In the genomic region with DNA sequence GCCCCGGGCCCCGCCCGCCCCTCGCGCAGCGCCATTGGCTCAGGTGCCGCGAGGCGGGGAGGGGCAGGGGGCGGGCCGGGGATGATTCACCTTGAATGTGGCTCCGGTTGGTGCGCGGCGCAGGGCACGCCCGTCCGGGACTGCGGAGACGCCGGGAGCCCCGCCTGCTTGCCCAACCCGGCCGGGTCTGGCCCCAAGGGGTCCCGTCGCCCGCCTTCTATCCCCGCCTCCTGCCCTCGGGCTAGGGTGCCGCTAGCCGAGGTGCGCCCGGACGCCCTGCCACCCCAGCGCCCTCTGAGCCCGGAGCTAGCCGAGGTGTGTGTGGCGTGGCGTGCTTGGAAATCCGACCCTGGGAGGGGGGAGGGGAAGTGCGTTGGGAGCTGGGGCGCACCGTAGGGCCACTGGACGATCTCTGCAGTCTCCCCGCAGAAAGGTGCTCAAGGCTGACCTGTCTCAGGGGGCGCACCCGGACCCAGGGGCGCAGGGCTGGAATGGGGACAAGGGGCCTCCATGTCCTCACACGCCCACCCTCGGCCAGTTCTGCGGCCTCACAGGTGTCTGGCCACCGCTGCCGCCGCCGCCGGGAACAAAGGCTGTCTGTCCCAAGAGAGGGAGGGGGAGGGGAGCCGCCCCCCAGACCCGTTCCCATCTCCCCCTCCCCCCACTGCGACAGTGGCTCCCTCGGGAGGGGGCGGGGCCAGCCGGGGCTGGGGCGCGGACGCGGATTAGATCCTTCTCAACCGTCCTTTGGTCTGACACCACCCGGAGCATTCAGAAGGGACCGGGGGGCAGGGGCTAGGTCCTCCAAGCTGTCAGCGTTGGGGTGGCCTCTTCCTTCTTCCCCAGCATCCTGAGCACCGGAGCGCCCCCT, we compare ENCODE assay signal across 8 cellular contexts.
A peak's percentile ranks its signal among the peaks of the same experiment; 100 is the strongest.
DNase-seq lines count a peak whose midpoint lies in the region; ATAC-seq, FAIRE-seq and TF ChIP-seq lines count a peak whose summit lies in the region.

No MANE protein-coding gene starts in this region.

- peak overlapping the region; percentile 90 for H3K4me2 ChIP-seq in GM12878 (ENCODE audit: control insufficient read depth, insufficient read depth)

- H3K79me2 ChIP-seq in GM12878 (ENCODE audit: control insufficient read depth, insufficient read depth, low read length) = no peaks in the 10 kb centered on the region

- H3K9ac ChIP-seq in GM12878 (ENCODE audit: control insufficient read depth, insufficient read depth, low read length) = no peak overlapping the region

- H3K4me3 ChIP-seq in GM12878 = peak overlapping the region; percentile 74

- SMC1A ChIA-PET in GM12878 (lab: Charles Lee; ENCODE audit: uncharacterized antibody, unreplicated experiment) = no interaction called here

- in situ Hi-C loops in GM12878 (cut with MboI) = no loop called here

- no peaks in the 10 kb centered on the region; the same call in 2 of the 3 replicates for H3K9me3 ChIP-seq in GM12878 (replicated peaks; ENCODE audit: control insufficient read depth, insufficient read depth, low read length)

- H3K27ac Mint-ChIP-seq in memory B cell = peak overlapping the region; percentile 40

- intact Hi-C loops in GM12878 (cut with micrococcal nuclease; ENCODE audit: unreplicated experiment) = no loop called here

- 0 out of 2 replicates have a peak overlapping the region, but pooled peaks have one; percentile 43 for H2AFZ ChIP-seq in GM12878 (ENCODE audit: control insufficient read depth, low read depth, low read length)

- peak overlapping the region; percentile 81 for H3K27ac ChIP-seq in 22Rv1
- no peak overlapping the region for H3K27ac ChIP-seq in GM12878 (ENCODE audit: control insufficient read depth, insufficient read depth)

- H3K4me3 Mint-ChIP-seq in memory B cell = peak overlapping the region; percentile 86

- TF ChIP-seq POLR2A in GM12878 (IDR thresholded peaks at IDR 0.05; ENCODE audit: low read depth, low read length) = no peak

- H3K4me1 Mint-ChIP-seq in memory B cell = peaks cover 28% of the 10 kb centered on the region

- POLR2A ChIA-PET in GM12878 (lab: Charles Lee) = interaction anchor here (0.8 kb wide), 1 partner anchor 10 kb away, joined by 3 read pairs; no protein-coding TSS in a partner anchor

- 2% methylated on average over 41 of the region's 72 CpGs for WGBS in GM12878 (ENCODE audit: insufficient coverage, insufficient replicate concordance, low lambda C conversion rate, missing lambda C conversion rate)

- peak; percentile 88 for DNase-seq in NCI-H1436 (lab: John Stamatoyannopoulos, UW)
- peak; percentile 65 for DNase-seq in T-helper 9 cell
- DNase-seq in GM12878 (ENCODE audit: low read depth, low spot score) = no peak
- peak; percentile 29 to 51 for DNase-seq in memory B cell (ENCODE audit: low spot score in 2 of 2)
- DNase-seq in stimulated activated CD8-positive, alpha-beta memory T cell treated with anti-CD3 and anti-CD28 coated beads, Interleukin-15, amount 100 ng/mL, for 24 hours (ENCODE audit: low read depth) = peak; percentile 52
- DNase-seq in cortex of kidney (lab: John Stamatoyannopoulos, UW) = no peak

- ATAC-seq in GM21423 (IDR thresholded peaks at IDR 0.05; ENCODE audit: unreplicated experiment) = peak; percentile 51
- peak; percentile 64 for ATAC-seq in GM12878
- peak; percentile 67 for ATAC-seq in memory B cell (ENCODE audit: low read depth)

- H3K9me3 Mint-ChIP-seq in memory B cell = no peaks in the 10 kb centered on the region

- TF ChIP-seq EP300 in GM12878 (IDR thresholded peaks at IDR 0.05; ENCODE audit: borderline replicate concordance in 1 of 2, control insufficient read depth in 1 of 2, low read depth in 2 of 2, low read length in 2 of 2) = no peak

- RAD21 ChIA-PET in GM12878 (lab: Charles Lee; ENCODE audit: unreplicated experiment) = no interaction called here

- H3K27me3 Mint-ChIP-seq in memory B cell = peaks cover 22% of the 10 kb centered on the region

- no peaks in the 10 kb centered on the region for H4K20me1 ChIP-seq in GM12878 (ENCODE audit: control insufficient read depth, insufficient read depth)

- CTCF ChIA-PET in GM12878 (lab: Yijun Ruan, JAX) = interaction anchor here (1.0 kb wide), 1 partner anchor 112 kb away, joined by 3 read pairs; no protein-coding TSS in a partner anchor

- peak; percentile 31 for FAIRE-seq in GM12878 (lab: Jason Lieb, UNC)

- no TSS peak for BruUV-seq in GM12878 (replicated peaks; lab: Mats Ljungman, UMichigan)

- H3K36me3 Mint-ChIP-seq in memory B cell = no peaks in the 10 kb centered on the region

- H3K27me3 ChIP-seq in GM12878 (replicated peaks in 1 of 2; ENCODE audit: control insufficient read depth in 2 of 2, insufficient read depth in 2 of 2, low read length in 1 of 2) = peaks cover 23 to 31% of the 10 kb centered on the region in 2 experiments

- no peak for TF ChIP-seq RAD21 in GM12878 (IDR thresholded peaks at IDR 0.05; ENCODE audit: insufficient read depth, low read depth, low read length)

- TF ChIP-seq CTCF in 22Rv1 (IDR thresholded peaks at IDR 0.05) (peak; percentile 19; the same call in 1 of the 2 replicates), GM12878 (IDR thresholded peaks at IDR 0.05 in 2 of 3, conservative IDR thresholded peaks at IDR 0.05 in 1 of 3; ENCODE audit: control insufficient read depth in 2 of 3, extremely low read depth in 1 of 3, insufficient read depth in 1 of 3, low read depth in 3 of 3, low read length in 3 of 3) (no peak)

- no peaks in the 10 kb centered on the region for H3K36me3 ChIP-seq in GM12878 (ENCODE audit: control insufficient read depth in 2 of 2, insufficient read depth in 2 of 2, low read length in 1 of 2)

- H3K4me1 ChIP-seq in GM12878 (ENCODE audit: control insufficient read depth, insufficient read depth, low read length) = peaks cover 18% of the 10 kb centered on the region

TF ChIP-seq in GM12878, 131 proteins besides CTCF, POLR2A, EP300 and RAD21:
- TF ChIP-seq HDAC2 (IDR thresholded peaks at IDR 0.05) = no peak
- TF ChIP-seq SUZ12 (IDR thresholded peaks at IDR 0.05; ENCODE audit: unreplicated experiment) = no peak
- TF ChIP-seq CEBPB (IDR thresholded peaks at IDR 0.05; ENCODE audit: borderline replicate concordance in 1 of 2, low read depth in 2 of 2, low read length in 2 of 2) = no peak
TF ChIP-seq in GM12878: peak in this region for 0.

Comparison
In these comparisons a context has a peak if more than half of its experiments do, and no peak if none do; other contexts are left out.
1. DNase-seq: peak in NCI-H1436 (single experiment), T-helper 9 cell (single experiment), memory B cell (2 of 2) and stimulated activated CD8-positive, alpha-beta memory T cell treated with anti-CD3 and anti-CD28 coated beads, Interleukin-15, amount 100 ng/mL, for 24 hours (single experiment); none in GM12878 (single experiment) and cortex of kidney (single experiment).
2. Peak in every context shown above with its lines, with median percentiles within 50 percentile points of each other: ATAC-seq.